In genomic region chr7:115475206-115475605, GRCh38 we compare ENCODE assay signal across 13 cellular contexts.
"Had no signal": no experiment of that assay in that cellular context is flagged by ENCODE, and none has a peak within 500 bp of the region (broad histone marks: within the 10 kb centered on the region; RNA-seq: fewer than 3 reads in every experiment).

No MANE protein-coding gene starts in this region.

- H3K36me3 Mint-ChIP-seq: activated naive CD4-positive, alpha-beta T cell treated with anti-CD3 and anti-CD28 coated beads, Interleukin-2, amount 50 U/mL, for 72 hours had no signal

- H3K36me3 ChIP-seq: neutrophil, transverse colon had no signal

- H3K27ac Mint-ChIP-seq: activated CD4-positive, alpha-beta T cell treated with anti-CD3 and anti-CD28 coated beads for 36 hours; activated CD8-positive, alpha-beta T cell treated with anti-CD3 and anti-CD28 coated beads for 36 hours; activated naive CD4-positive, alpha-beta T cell treated with anti-CD3 and anti-CD28 coated beads, Interleukin-2, amount 50 U/mL, for 72 hours; T-helper 1 cell treated with Interleukin-12 subunit alpha and Interleukin-12 subunit beta and Interleukin-4 antibody, amounts not matched to agents 30 μg/mL and 1 μg/mL, for 36 hours had no signal

- DNase-seq: activated CD4-positive, alpha-beta T cell treated with anti-CD3 and anti-CD28 coated beads for 36 hours; activated CD8-positive, alpha-beta T cell treated with anti-CD3 and anti-CD28 coated beads for 36 hours; activated gamma-delta T cell; activated T-cell treated with anti-CD3 and anti-CD28 coated beads, Interleukin-2, amount 50 U/mL, for 4 hours; islet precursor cell; stimulated activated CD4-positive, alpha-beta T cell treated with anti-CD3 and anti-CD28 coated beads, Interleukin-2, amount 100 ng/mL, for 48 hours; stimulated activated naive CD4-positive, alpha-beta T cell treated with Interleukin-2 at 50 U/mL for 16 hours; substantia nigra; transverse colon had no signal

- ATAC-seq: activated CD4-positive, alpha-beta T cell treated with anti-CD3 and anti-CD28 coated beads for 36 hours; activated CD8-positive, alpha-beta T cell treated with anti-CD3 and anti-CD28 coated beads for 36 hours; activated naive CD4-positive, alpha-beta T cell treated with anti-CD3 and anti-CD28 coated beads, Interleukin-2, amount 50 U/mL, for 72 hours; activated T-cell treated with anti-CD3 and anti-CD28 coated beads, Interleukin-2, amount 50 U/mL, for 4 hours; left lobe of liver had no signal

- H3K9me3 ChIP-seq: neutrophil, transverse colon had no signal

- H3K4me3 ChIP-seq: transverse colon had no signal

- H3K27ac ChIP-seq: neutrophil, transverse colon had no signal

- H3K4me3 Mint-ChIP-seq: activated CD4-positive, alpha-beta T cell treated with anti-CD3 and anti-CD28 coated beads for 36 hours; activated CD8-positive, alpha-beta T cell treated with anti-CD3 and anti-CD28 coated beads for 36 hours; activated T-cell treated with anti-CD3 and anti-CD28 coated beads, Interleukin-2, amount 50 U/mL, for 4 hours; T-helper 1 cell treated with Interleukin-12 subunit alpha and Interleukin-12 subunit beta and Interleukin-4 antibody, amounts not matched to agents 30 μg/mL and 1 μg/mL, for 36 hours had no signal

- H3K9me3 Mint-ChIP-seq: activated CD8-positive, alpha-beta T cell treated with anti-CD3 and anti-CD28 coated beads for 36 hours; activated T-cell treated with anti-CD3 and anti-CD28 coated beads, Interleukin-2, amount 50 U/mL, for 4 hours; T-helper 1 cell treated with Interleukin-12 subunit alpha and Interleukin-12 subunit beta and Interleukin-4 antibody, amounts not matched to agents 30 μg/mL and 1 μg/mL, for 36 hours had no signal
